In genomic region chr11:35662061-35662648, GRCh38 we compare ENCODE assay signal across 8 cellular contexts. TPM values are rescaled to one million over a fixed set of nuclear protein-coding genes. Genes with fewer than 3 reads are reported as not detected.
DNase-seq lines count a peak whose midpoint lies in the region; ATAC-seq and TF ChIP-seq lines count a peak whose summit lies in the region.

No MANE protein-coding gene starts in this region.

- peaks cover 9% of the 10 kb centered on the region for H3K27me3 Mint-ChIP-seq in activated naive CD8-positive, alpha-beta T cell treated with anti-CD3 and anti-CD28 coated beads, Interleukin-2, amount 10 ng/mL, durations not matched to agents 7 days and 5 days

- peaks cover 0 to 24% of the 10 kb centered on the region in 2 donors for H3K4me1 ChIP-seq in right atrium auricular region

- POLR2A ChIA-PET in activated naive CD8-positive, alpha-beta T cell treated with anti-CD3 and anti-CD28 coated beads, Interleukin-2, amount 10 ng/mL, durations not matched to agents 7 days and 5 days (lab: Charles Lee), result no interaction called here

- H3K27me3 ChIP-seq in right atrium auricular region, result no peaks in the 10 kb centered on the region

- H3K36me3 Mint-ChIP-seq in activated naive CD8-positive, alpha-beta T cell treated with anti-CD3 and anti-CD28 coated beads, Interleukin-2, amount 10 ng/mL, durations not matched to agents 7 days and 5 days, result peaks cover 32% of the 10 kb centered on the region

- peak; percentile 34 for ATAC-seq in HG02610 (IDR thresholded peaks at IDR 0.05; ENCODE audit: unreplicated experiment)
- peak; percentile 23 for ATAC-seq in activated naive CD8-positive, alpha-beta T cell treated with anti-CD3 and anti-CD28 coated beads, Interleukin-2, amount 10 ng/mL, durations not matched to agents 7 days and 5 days (ENCODE audit: low read depth)

- H3K9me3 Mint-ChIP-seq in activated naive CD8-positive, alpha-beta T cell treated with anti-CD3 and anti-CD28 coated beads, Interleukin-2, amount 10 ng/mL, durations not matched to agents 7 days and 5 days, result peaks cover 23% of the 10 kb centered on the region

- H3K4me3 Mint-ChIP-seq in activated naive CD8-positive, alpha-beta T cell treated with anti-CD3 and anti-CD28 coated beads, Interleukin-2, amount 10 ng/mL, durations not matched to agents 7 days and 5 days, result peak overlapping the region; percentile 91

- peak in 1 of 2 donors; percentile 2 for TF ChIP-seq CTCF in right atrium auricular region (IDR thresholded peaks at IDR 0.05)
- no peak for TF ChIP-seq CTCF in retinal pigment epithelial cell (conservative IDR thresholded peaks at IDR 0.05; ENCODE audit: low read depth, low read length)

- H3K4me3 ChIP-seq in right atrium auricular region (peak overlapping the region; percentile 70 to 83), retinal pigment epithelial cell (ENCODE audit: low read length) (peak overlapping the region; percentile 88)

- peak; percentile 3 for DNase-seq in activated gamma-delta T cell treated with Interleukin-2 at 50 U/mL for 16 hours
- no peak for DNase-seq in activated gamma-delta T cell (lab: John Stamatoyannopoulos, UW)
- peak; percentile 73 for DNase-seq in NCI-H2029 (lab: John Stamatoyannopoulos, UW)
- no peak for DNase-seq in activated naive CD8-positive, alpha-beta T cell treated with anti-CD3 and anti-CD28 coated beads, Interleukin-2, amount 10 ng/mL, durations not matched to agents 7 days and 5 days
- DNase-seq in right atrium auricular region (ENCODE audit: low spot score), result no peak
- no peak for DNase-seq in retinal pigment epithelial cell (ENCODE audit: low read depth)
- no peak for DNase-seq in retina

- H3K27ac ChIP-seq in right atrium auricular region, result peak overlapping the region; percentile 93

- peaks cover 30% of the 10 kb centered on the region for H3K4me1 Mint-ChIP-seq in activated naive CD8-positive, alpha-beta T cell treated with anti-CD3 and anti-CD28 coated beads, Interleukin-2, amount 10 ng/mL, durations not matched to agents 7 days and 5 days

- peak overlapping the region; percentile 95 for H3K27ac Mint-ChIP-seq in activated naive CD8-positive, alpha-beta T cell treated with anti-CD3 and anti-CD28 coated beads, Interleukin-2, amount 10 ng/mL, durations not matched to agents 7 days and 5 days

- H3K9me3 ChIP-seq in right atrium auricular region, result peaks cover 0 to 13% of the 10 kb centered on the region in 2 donors

- H3K36me3 ChIP-seq in right atrium auricular region, result no peaks in the 10 kb centered on the region

RNA-seq across cellular contexts. Expression of gene TRIM44, which starts 0.4 kb away (rescaled TPM):
- 10 to 100 TPM; 51.4 to 52.4 TPM for total RNA-seq in activated naive CD8-positive, alpha-beta T cell treated with anti-CD3 and anti-CD28 coated beads, Interleukin-2, amount 10 ng/mL, durations not matched to agents 7 days and 5 days
- 10 to 100 TPM; 22.1 to 35.4 TPM for total RNA-seq in right atrium auricular region

RNA-seq across cellular contexts. Expression of gene FJX1, which starts 43.9 kb away (rescaled TPM):
- under 1 TPM in 1 of 2 experiments, not detected in 1; 0.17 TPM for total RNA-seq in activated naive CD8-positive, alpha-beta T cell treated with anti-CD3 and anti-CD28 coated beads, Interleukin-2, amount 10 ng/mL, durations not matched to agents 7 days and 5 days
- 1 to 10 TPM; 1.9 to 3.9 TPM for total RNA-seq in right atrium auricular region

Comparison
In these comparisons a context has a peak if more than half of its experiments do, and no peak if none do; other contexts are left out.
1. DNase-seq: peak in activated gamma-delta T cell treated with Interleukin-2 at 50 U/mL for 16 hours (single experiment) and NCI-H2029 (single experiment); none in activated gamma-delta T cell (single experiment), activated naive CD8-positive, alpha-beta T cell treated with anti-CD3 and anti-CD28 coated beads, Interleukin-2, amount 10 ng/mL, durations not matched to agents 7 days and 5 days (single experiment), right atrium auricular region (single experiment), retinal pigment epithelial cell (single experiment) and retina (single experiment).